In genomic region chr3:133388696-133389095, GRCh38 we compare ENCODE assay signal across 35 cellular contexts. TPM values are rescaled to one million over a fixed set of nuclear protein-coding genes. Genes with fewer than 3 reads are reported as not detected.
"Had no signal": no experiment of that assay in that cellular context is flagged by ENCODE, and none has a peak within 500 bp of the region (broad histone marks: within the 10 kb centered on the region; RNA-seq: fewer than 3 reads in every experiment).

No MANE protein-coding gene starts in this region.

- H3K27me3 ChIP-seq: adrenal gland, body of pancreas, esophagus squamous epithelium had no signal

- H3K9me3 Mint-ChIP-seq: activated B cell treated with CpG ODN at 0.5 μM for 24 hours; activated CD8-positive, alpha-beta T cell treated with anti-CD3 and anti-CD28 coated beads for 36 hours; activated naive CD4-positive, alpha-beta T cell treated with anti-CD3 and anti-CD28 coated beads for 36 hours; activated naive CD4-positive, alpha-beta T cell treated with anti-CD3 and anti-CD28 coated beads, Interleukin-2, amount 50 U/mL, for 24 hours; activated naive CD8-positive, alpha-beta T cell treated with anti-CD3 and anti-CD28 coated beads for 36 hours; activated naive CD8-positive, alpha-beta T cell treated with anti-CD3 and anti-CD28 coated beads, Interleukin-2, amount 50 U/mL, for 24 hours; activated T-cell treated with anti-CD3 and anti-CD28 coated beads, Interleukin-2, amount 50 U/mL, for 4 hours; activated T-helper 17 cell treated with anti-CD3 and anti-CD28 coated beads, Interleukin-2, amount 50 U/mL, for 72 hours; effector memory CD8-positive, alpha-beta T cell; T-helper 2 cell treated with Interferon-gamma antibody and Interleukin-4, amounts not matched to agents 5 μg/mL and 100 μg/mL, for 36 hours had no signal

- H3K27ac ChIP-seq: adrenal gland, body of pancreas, epithelial cell of prostate, esophagus squamous epithelium, WERI-Rb-1 had no signal

- H3K4me3 ChIP-seq: adrenal gland, body of pancreas, esophagus squamous epithelium had no signal

- H3K9me3 ChIP-seq: adrenal gland, esophagus squamous epithelium had no signal

- H3K36me3 ChIP-seq: adrenal gland, esophagus squamous epithelium, WERI-Rb-1 had no signal

- ATAC-seq: activated CD4-positive, CD25-positive, alpha-beta regulatory T cell treated with anti-CD3 and anti-CD28 coated beads, Interleukin-2, amount 50 U/mL, for 24 hours; activated CD8-positive, alpha-beta T cell treated with anti-CD3 and anti-CD28 coated beads for 36 hours; activated naive CD8-positive, alpha-beta T cell treated with anti-CD3 and anti-CD28 coated beads, Interleukin-2, amount 50 U/mL, for 24 hours; activated T-cell treated with anti-CD3 and anti-CD28 coated beads, Interleukin-2, amount 50 U/mL, for 4 hours; activated T-helper 17 cell treated with anti-CD3 and anti-CD28 coated beads, Interleukin-2, amount 50 U/mL, for 72 hours; body of pancreas; effector memory CD8-positive, alpha-beta T cell; T-helper 17 cell had no signal

- H3K4me3 Mint-ChIP-seq: activated B cell treated with CpG ODN at 0.5 μM for 24 hours; activated CD8-positive, alpha-beta T cell treated with anti-CD3 and anti-CD28 coated beads for 36 hours; activated naive CD4-positive, alpha-beta T cell treated with anti-CD3 and anti-CD28 coated beads for 36 hours; activated naive CD4-positive, alpha-beta T cell treated with anti-CD3 and anti-CD28 coated beads, Interleukin-2, amount 50 U/mL, for 24 hours; activated naive CD8-positive, alpha-beta T cell treated with anti-CD3 and anti-CD28 coated beads for 36 hours; activated naive CD8-positive, alpha-beta T cell treated with anti-CD3 and anti-CD28 coated beads, Interleukin-2, amount 50 U/mL, for 24 hours; activated T-cell treated with anti-CD3 and anti-CD28 coated beads, Interleukin-2, amount 50 U/mL, for 4 hours; activated T-helper 17 cell treated with anti-CD3 and anti-CD28 coated beads, Interleukin-2, amount 50 U/mL, for 72 hours; effector memory CD8-positive, alpha-beta T cell; T-helper 17 cell; T-helper 2 cell treated with Interferon-gamma antibody and Interleukin-4, amounts not matched to agents 5 μg/mL and 100 μg/mL, for 36 hours had no signal

- H3K4me1 Mint-ChIP-seq: activated B cell treated with CpG ODN at 0.5 μM for 24 hours; activated naive CD4-positive, alpha-beta T cell treated with anti-CD3 and anti-CD28 coated beads, Interleukin-2, amount 50 U/mL, for 24 hours; activated naive CD8-positive, alpha-beta T cell treated with anti-CD3 and anti-CD28 coated beads for 36 hours; activated naive CD8-positive, alpha-beta T cell treated with anti-CD3 and anti-CD28 coated beads, Interleukin-2, amount 50 U/mL, for 24 hours; activated T-helper 17 cell treated with anti-CD3 and anti-CD28 coated beads, Interleukin-2, amount 50 U/mL, for 72 hours; T-helper 17 cell had no signal

- H3K27ac Mint-ChIP-seq: activated B cell treated with CpG ODN at 0.5 μM for 24 hours; activated CD8-positive, alpha-beta T cell treated with anti-CD3 and anti-CD28 coated beads for 36 hours; activated naive CD4-positive, alpha-beta T cell treated with anti-CD3 and anti-CD28 coated beads for 36 hours; activated naive CD4-positive, alpha-beta T cell treated with anti-CD3 and anti-CD28 coated beads, Interleukin-2, amount 50 U/mL, for 24 hours; activated naive CD8-positive, alpha-beta T cell treated with anti-CD3 and anti-CD28 coated beads for 36 hours; activated naive CD8-positive, alpha-beta T cell treated with anti-CD3 and anti-CD28 coated beads, Interleukin-2, amount 50 U/mL, for 24 hours; activated T-helper 17 cell treated with anti-CD3 and anti-CD28 coated beads, Interleukin-2, amount 50 U/mL, for 72 hours; effector memory CD8-positive, alpha-beta T cell; T-helper 17 cell; T-helper 2 cell treated with Interferon-gamma antibody and Interleukin-4, amounts not matched to agents 5 μg/mL and 100 μg/mL, for 36 hours had no signal

- H3K27me3 Mint-ChIP-seq: activated CD8-positive, alpha-beta T cell treated with anti-CD3 and anti-CD28 coated beads for 36 hours; activated naive CD8-positive, alpha-beta T cell treated with anti-CD3 and anti-CD28 coated beads for 36 hours; activated T-helper 17 cell treated with anti-CD3 and anti-CD28 coated beads, Interleukin-2, amount 50 U/mL, for 72 hours had no signal

- DNase-seq: activated B cell treated with CpG ODN at 0.5 μM for 24 hours; activated CD4-positive, alpha-beta T cell treated with anti-CD3 and anti-CD28 coated beads for 48 hours; activated CD4-positive, alpha-beta T cell treated with anti-CD3 and anti-CD28 coated beads, Interleukin-2, amount 50 U/mL, for 1 hour; activated CD4-positive, alpha-beta T cell treated with anti-CD3 and anti-CD28 coated beads, Interleukin-2, amount 50 U/mL, for 48 hours; activated CD8-positive, alpha-beta memory T cell treated with anti-CD3 and anti-CD28 coated beads for 24 hours; activated CD8-positive, alpha-beta T cell treated with anti-CD3 and anti-CD28 coated beads for 36 hours; activated effector memory CD4-positive, alpha-beta T cell treated with anti-CD3 and anti-CD28 coated beads, Interleukin-2, amount 50 U/mL, for 16 hours; activated naive CD4-positive, alpha-beta T cell treated with anti-CD3 and anti-CD28 coated beads for 36 hours; activated naive CD8-positive, alpha-beta T cell treated with anti-CD3 and anti-CD28 coated beads for 36 hours; activated naive CD8-positive, alpha-beta T cell treated with anti-CD3 and anti-CD28 coated beads, Interleukin-2, amount 50 U/mL, for 24 hours; activated T-cell treated with anti-CD3 and anti-CD28 coated beads, Interleukin-2, amount 50 U/mL, for 4 hours; aorta; cortex of kidney; dermis blood vessel endothelial cell; effector CD4-positive, alpha-beta T cell; effector memory CD8-positive, alpha-beta T cell; esophagus squamous epithelium; foreskin melanocyte; head of caudate nucleus; T-helper 1 cell; T-helper 17 cell; T1000 had no signal

RNA-seq across cellular contexts. Expression of gene BFSP2, which starts 11.2 kb away (rescaled TPM):
- total RNA-seq: activated naive CD4-positive, alpha-beta T cell treated with anti-CD3 and anti-CD28 coated beads for 36 hours; activated naive CD8-positive, alpha-beta T cell treated with anti-CD3 and anti-CD28 coated beads for 36 hours; activated T-cell treated with anti-CD3 and anti-CD28 coated beads, Interleukin-2, amount 50 U/mL, for 4 hours; adrenal gland; aorta; body of pancreas; chondrocyte; dermis blood vessel endothelial cell; endothelial cell of umbilical vein; esophagus squamous epithelium; fibroblast of lung; fibroblast of villous mesenchyme had no signal
- polyA plus RNA-seq: adrenal gland, aorta, endothelial cell of umbilical vein, esophagus, fibroblast of lung had no signal
